In the genomic region with DNA sequence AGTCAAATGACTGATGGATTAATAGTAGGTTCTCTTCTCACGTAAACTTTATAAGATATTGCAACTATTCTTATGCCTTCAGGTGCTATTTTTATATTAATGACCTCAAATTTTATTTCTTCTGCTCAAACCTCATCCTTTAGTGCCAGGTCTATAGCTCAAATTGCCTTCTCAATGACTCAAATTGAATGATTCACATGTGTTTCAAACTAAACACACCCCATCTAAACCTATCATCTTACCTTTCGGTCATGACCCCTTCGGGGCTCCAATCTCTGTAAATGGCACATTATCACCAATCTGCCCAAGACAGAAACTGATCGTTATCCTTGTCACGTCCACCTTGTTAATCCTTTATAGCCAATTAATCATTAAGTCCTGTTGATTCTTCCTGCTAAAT, we compare ENCODE assay signal across 1 cellular context.
TF ChIP-seq lines count a peak whose summit lies in the region.

No MANE protein-coding gene starts in this region.

TF ChIP-seq in IMR-90, 13 proteins besides CTCF, POLR2A, EP300 and RAD21:
- TF ChIP-seq MAZ (IDR thresholded peaks at IDR 0.05; ENCODE audit: borderline replicate concordance, low read depth, low read length) (no peak), NFE2L2 (IDR thresholded peaks at IDR 0.05; ENCODE audit: low read depth, low read length) (no peak), CEBPB (IDR thresholded peaks at IDR 0.05; ENCODE audit: low read depth, low read length) (no peak), RCOR1 (IDR thresholded peaks at IDR 0.05; ENCODE audit: insufficient replicate concordance, low read length) (no peak), MAFK (IDR thresholded peaks at IDR 0.05; ENCODE audit: low read depth, low read length) (no peak), FOS (IDR thresholded peaks at IDR 0.05; ENCODE audit: low read depth, low read length) (no peak), CHD1 (IDR thresholded peaks at IDR 0.05; ENCODE audit: low read depth, low read length) (no peak), BHLHE40 (IDR thresholded peaks at IDR 0.05; ENCODE audit: low read depth, low read length) (no peak), MXI1 (IDR thresholded peaks at IDR 0.05; ENCODE audit: borderline replicate concordance, low read depth, low read length) (no peak), SMC3 (IDR thresholded peaks at IDR 0.05; ENCODE audit: low read depth, low read length) (no peak)
- TF ChIP-seq, protein P1, sequence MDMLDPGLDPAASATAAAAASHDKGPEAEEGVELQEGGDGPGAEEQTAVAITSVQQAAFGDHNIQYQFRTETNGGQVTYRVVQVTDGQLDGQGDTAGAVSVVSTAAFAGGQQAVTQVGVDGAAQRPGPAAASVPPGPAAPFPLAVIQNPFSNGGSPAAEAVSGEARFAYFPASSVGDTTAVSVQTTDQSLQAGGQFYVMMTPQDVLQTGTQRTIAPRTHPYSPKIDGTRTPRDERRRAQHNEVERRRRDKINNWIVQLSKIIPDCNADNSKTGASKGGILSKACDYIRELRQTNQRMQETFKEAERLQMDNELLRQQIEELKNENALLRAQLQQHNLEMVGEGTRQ (IDR thresholded peaks at IDR 0.05; ENCODE audit: low read depth, low read length) = no peak
- TF ChIP-seq, protein P2, sequence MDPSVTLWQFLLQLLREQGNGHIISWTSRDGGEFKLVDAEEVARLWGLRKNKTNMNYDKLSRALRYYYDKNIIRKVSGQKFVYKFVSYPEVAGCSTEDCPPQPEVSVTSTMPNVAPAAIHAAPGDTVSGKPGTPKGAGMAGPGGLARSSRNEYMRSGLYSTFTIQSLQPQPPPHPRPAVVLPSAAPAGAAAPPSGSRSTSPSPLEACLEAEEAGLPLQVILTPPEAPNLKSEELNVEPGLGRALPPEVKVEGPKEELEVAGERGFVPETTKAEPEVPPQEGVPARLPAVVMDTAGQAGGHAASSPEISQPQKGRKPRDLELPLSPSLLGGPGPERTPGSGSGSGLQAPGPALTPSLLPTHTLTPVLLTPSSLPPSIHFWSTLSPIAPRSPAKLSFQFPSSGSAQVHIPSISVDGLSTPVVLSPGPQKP (IDR thresholded peaks at IDR 0.05; ENCODE audit: borderline replicate concordance, low read depth, low read length) = no peak
